3 cellular contexts compared by ENCODE assay signal in genomic region chr10:109652612-109653011, GRCh38.
A peak's percentile ranks its signal among the peaks of the same experiment; 100 is the strongest.
DNase-seq lines count a peak whose midpoint lies in the region; ATAC-seq and TF ChIP-seq lines count a peak whose summit lies in the region.
"Not testable (repeated sequence)": the region's sequence is repeated elsewhere in the genome, so short reads cannot be mapped to it uniquely, and the experiment has no call there.

No MANE protein-coding gene starts in this region.

- not testable (repeated sequence) for H2BK15ac ChIP-seq in H9 (ENCODE audit: low read depth, low read length)

- not testable (repeated sequence) for TF ChIP-seq CTCF in H9 (conservative IDR thresholded peaks at IDR 0.05); WTC11 (IDR thresholded peaks at IDR 0.05); chondrocyte (IDR thresholded peaks at IDR 0.05)

- H3K4me3 Mint-ChIP-seq in H9; WTC11; chondrocyte (ENCODE audit: unreplicated experiment): not testable (repeated sequence)

- not testable (repeated sequence) for H3K79me1 ChIP-seq in H9 (ENCODE audit: insufficient read depth, low read depth, low read length, poor library complexity, severe bottlenecking)

- H2BK5ac ChIP-seq in H9 (ENCODE audit: insufficient read length, low read length) = not testable (repeated sequence)

- not testable (repeated sequence) for ATAC-seq in WTC11

- not testable (repeated sequence) for H2BK20ac ChIP-seq in H9 (ENCODE audit: low read depth, low read length, poor library complexity, severe bottlenecking)

- H3K14ac ChIP-seq in H9 (ENCODE audit: insufficient read depth, low read length) = not testable (repeated sequence)

- H3K9ac ChIP-seq in H9 (ENCODE audit: extremely low read depth, insufficient read length, low read length) = not testable (repeated sequence)

- not testable (repeated sequence) for H3T11ph ChIP-seq in H9 (ENCODE audit: low read length)

- not testable (repeated sequence) for H3K56ac ChIP-seq in H9 (ENCODE audit: insufficient read length, low read depth, low read length)

- H3K36me3 Mint-ChIP-seq in H9 (ENCODE audit: insufficient read depth in 1 of 3, low read depth in 3 of 3) (peaks cover 0 to 19% (median 9%) of the 10 kb centered on the region in 3 experiments; a peak in 6 of 7 replicates), WTC11 (peaks cover 26% of the 10 kb centered on the region)
- H3K36me3 Mint-ChIP-seq in chondrocyte (ENCODE audit: low read depth) = not testable (repeated sequence)

- H2BK120ac ChIP-seq in H9 (ENCODE audit: low read depth, low read length, poor library complexity, severe bottlenecking) = not testable (repeated sequence)

- not testable (repeated sequence) for H3K79me2 ChIP-seq in H9 (ENCODE audit: insufficient read depth, low read length)

- DNase-seq in H9 (peak; percentile 34), WTC11 (ENCODE audit: low spot score) (peak; percentile 34), chondrocyte (ENCODE audit: low spot score) (peak; percentile 79)

- CTCF ChIA-PET in WTC11 (lab: Charles Lee) = not testable (repeated sequence)

- not testable (repeated sequence) for H3K23me2 ChIP-seq in H9 (ENCODE audit: insufficient read length, low read depth, low read length, poor library complexity, severe bottlenecking)

- H3K27me3 Mint-ChIP-seq in H9 (ENCODE audit: low read depth); WTC11 (ENCODE audit: low read depth); chondrocyte (ENCODE audit: low read depth): not testable (repeated sequence)

- H4K91ac ChIP-seq in H9 (ENCODE audit: insufficient read length, low read depth, low read length) = not testable (repeated sequence)

- not testable (repeated sequence) for H3K9me3 ChIP-seq in H9 (ENCODE audit: control insufficient read depth, low read depth, low read length)

- H3K23ac ChIP-seq in H9 (ENCODE audit: insufficient read length, low read depth, low read length) = not testable (repeated sequence)

- H3K4me2 ChIP-seq in H9 (ENCODE audit: insufficient read depth, insufficient read length, low read length) = not testable (repeated sequence)

- no CpG with 5 or more reads among the region's 12 CpGs for WGBS in H9 (ENCODE audit: extremely low coverage, insufficient read length, low lambda C conversion rate)

- not testable (repeated sequence) for H2BK12ac ChIP-seq in H9 (ENCODE audit: insufficient read length, low read depth, low read length)

- not testable (repeated sequence) for H4K8ac ChIP-seq in H9 (replicated peaks; ENCODE audit: insufficient read length, low read depth, low read length)

- POLR2A ChIA-PET in WTC11 (lab: Charles Lee) = not testable (repeated sequence)

- H3K4ac ChIP-seq in H9 (ENCODE audit: low read depth, low read length) = not testable (repeated sequence)

- H3K9me3 Mint-ChIP-seq in H9 (peaks cover 21 to 29% of the 10 kb centered on the region in 2 experiments), WTC11 (peaks cover 31% of the 10 kb centered on the region)
- H3K9me3 Mint-ChIP-seq in chondrocyte (ENCODE audit: low read depth) = not testable (repeated sequence)

- not testable (repeated sequence) for H2AK5ac ChIP-seq in H9 (ENCODE audit: insufficient read length, low read length)

- not testable (repeated sequence) for H3K27me3 ChIP-seq in H9 (ENCODE audit: insufficient read depth, low read length)

- not testable (repeated sequence) for H4K20me1 ChIP-seq in H9 (ENCODE audit: control insufficient read depth, insufficient read depth, insufficient read length)

- not testable (repeated sequence) for H3K4me1 ChIP-seq in H9 (ENCODE audit: insufficient read depth, low read length)

- not testable (repeated sequence) for H4K5ac ChIP-seq in H9 (ENCODE audit: insufficient read length, low read depth, low read length)

- H3K27ac ChIP-seq in H9 (ENCODE audit: insufficient read length, low read depth, low read length) = not testable (repeated sequence)

- not testable (repeated sequence) for H3K27ac Mint-ChIP-seq in H9; WTC11; chondrocyte (ENCODE audit: unreplicated experiment)

- not testable (repeated sequence) for H2AFZ ChIP-seq in H9 (ENCODE audit: low read length)

- H3K4me1 Mint-ChIP-seq in H9; WTC11; chondrocyte (ENCODE audit: low read depth): not testable (repeated sequence)

- H3K18ac ChIP-seq in H9 (ENCODE audit: insufficient read length, low read depth, low read length) = not testable (repeated sequence)
